Comparison of ENCODE assay signal across 21 cellular contexts in the genomic region with DNA sequence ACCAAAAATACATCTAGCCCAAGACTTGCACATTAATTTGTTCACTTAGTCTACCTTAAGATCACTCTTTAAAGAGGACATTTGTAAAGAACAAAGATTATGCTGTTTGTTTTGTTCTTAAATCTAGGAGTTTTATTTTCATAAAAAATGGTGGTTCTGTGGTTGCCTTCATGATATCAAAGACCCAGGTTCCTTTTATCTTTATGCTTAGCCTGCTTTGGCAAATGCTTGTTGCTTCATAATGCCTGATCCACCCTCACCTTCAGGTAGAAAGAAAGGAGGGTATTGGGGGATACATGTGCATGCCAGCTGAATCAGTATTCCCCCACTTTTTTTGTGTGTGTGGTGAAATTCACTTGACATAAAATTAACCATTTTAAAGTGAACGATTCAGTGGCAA. TPM values are rescaled to one million over a fixed set of nuclear protein-coding genes. Genes with fewer than 3 reads are reported as not detected.
DNase-seq lines count a peak whose midpoint lies in the region; ATAC-seq and TF ChIP-seq lines count a peak whose summit lies in the region.
"Had no signal": no experiment of that assay in that cellular context is flagged by ENCODE, and none has a peak within 500 bp of the region (broad histone marks: within the 10 kb centered on the region; RNA-seq: fewer than 3 reads in every experiment).

No MANE protein-coding gene starts in this region.

- H3K27me3 Mint-ChIP-seq in HFFc6 (ENCODE audit: insufficient read depth): no peaks in the 10 kb centered on the region
- H3K27me3 Mint-ChIP-seq in T-helper 17 cell: peaks cover under 1% of the 10 kb centered on the region
- H3K27me3 Mint-ChIP-seq in naive thymus-derived CD4-positive, alpha-beta T cell: no peaks in the 10 kb centered on the region

- no peaks in the 10 kb centered on the region for H3K9me3 Mint-ChIP-seq in HFFc6
- peaks cover 0 to 3% (median 0%) of the 10 kb centered on the region in 11 donors for H3K9me3 Mint-ChIP-seq in naive thymus-derived CD4-positive, alpha-beta T cell
- H3K9me3 Mint-ChIP-seq: CD14-positive monocyte; CD8-positive, alpha-beta T cell; GM23338; H9 had no signal

- DNase-seq in HFFc6 (no peak), T-helper 17 cell (no peak), right atrium auricular region (ENCODE audit: low spot score) (no peak), GM19240 (ENCODE audit: insufficient read length, low spot score) (no peak)
- DNase-seq in naive thymus-derived CD4-positive, alpha-beta T cell: peak in 6 of 9 donors; percentile 8 to 41 (median 18)
- DNase-seq: 8988T; ACHN; AML-193; BE2C; Caco-2; CD8-positive, alpha-beta T cell; DMS153; DND-41; H9 had no signal

- CTCF ChIA-PET in naive thymus-derived CD4-positive, alpha-beta T cell (lab: Charles Lee): no interaction called here

- peaks cover 93% of the 10 kb centered on the region for H3K4me1 Mint-ChIP-seq in HFFc6 (ENCODE audit: low read depth)
- peaks cover 9% of the 10 kb centered on the region for H3K4me1 Mint-ChIP-seq in T-helper 17 cell
- peaks cover 0 to 20% (median 17%) of the 10 kb centered on the region in 7 donors for H3K4me1 Mint-ChIP-seq in naive thymus-derived CD4-positive, alpha-beta T cell
- H3K4me1 Mint-ChIP-seq: CD14-positive monocyte had no signal

- H3K27me3 ChIP-seq in naive thymus-derived CD4-positive, alpha-beta T cell (ENCODE audit: control insufficient read depth in 2 of 2, insufficient read depth in 2 of 2, low read length in 2 of 2): no peaks in the 10 kb centered on the region
- no peaks in the 10 kb centered on the region for H3K27me3 ChIP-seq in right atrium auricular region
- H3K27me3 ChIP-seq: BE2C; BLaER1 treated with 17β-estradiol and CSF1 and Interleukin-3, amounts not matched to agents 10 nM and 100 nM had no signal

- intact Hi-C loops in naive thymus-derived CD4-positive, alpha-beta T cell (cut with micrococcal nuclease): loop anchor here (10.0 kb wide), 3 partner anchors 446 to 896 kb away; a partner anchor contains a TSS

- peak overlapping the region; percentile 87 for H3K27ac Mint-ChIP-seq in HFFc6
- peak overlapping the region; percentile 37 for H3K27ac Mint-ChIP-seq in T-helper 17 cell
- peak overlapping the region in 4 of 9 donors; percentile 5 to 60 (median 22) for H3K27ac Mint-ChIP-seq in naive thymus-derived CD4-positive, alpha-beta T cell
- H3K27ac Mint-ChIP-seq: CD8-positive, alpha-beta T cell; GM23338 had no signal

- no peak overlapping the region for H3K4me3 Mint-ChIP-seq in HFFc6
- no peak overlapping the region for H3K4me3 Mint-ChIP-seq in T-helper 17 cell
- no peak overlapping the region for H3K4me3 Mint-ChIP-seq in naive thymus-derived CD4-positive, alpha-beta T cell
- H3K4me3 Mint-ChIP-seq: CD14-positive monocyte; CD8-positive, alpha-beta T cell; GM23338; H9 had no signal

- H3K4me1 ChIP-seq in naive thymus-derived CD4-positive, alpha-beta T cell (ENCODE audit: control insufficient read depth in 2 of 2, insufficient read depth in 2 of 2, low read length in 2 of 2): peaks cover 0 to 4% of the 10 kb centered on the region in 2 donors
- H3K4me1 ChIP-seq in right atrium auricular region: no peaks in the 10 kb centered on the region
- H3K4me1 ChIP-seq: BLaER1 treated with 17β-estradiol and CSF1 and Interleukin-3, amounts not matched to agents 10 nM and 100 nM had no signal

- H3K36me3 Mint-ChIP-seq in HFFc6 (ENCODE audit: low read depth) (peaks cover 42% of the 10 kb centered on the region), T-helper 17 cell (ENCODE audit: low read depth) (no peaks in the 10 kb centered on the region)
- no peaks in the 10 kb centered on the region for H3K36me3 Mint-ChIP-seq in naive thymus-derived CD4-positive, alpha-beta T cell
- H3K36me3 Mint-ChIP-seq: CD14-positive monocyte; CD8-positive, alpha-beta T cell had no signal

- POLR2A ChIA-PET in naive thymus-derived CD4-positive, alpha-beta T cell (lab: Charles Lee): interaction anchor here (0.7 kb wide), 1 partner anchor 229 kb away, joined by 5 read pairs; no protein-coding TSS in a partner anchor

- H3K27ac ChIP-seq in naive thymus-derived CD4-positive, alpha-beta T cell (ENCODE audit: low read depth, low read length): no peak overlapping the region
- H3K27ac ChIP-seq in right atrium auricular region: no peak overlapping the region
- H3K27ac ChIP-seq: A549; BLaER1 treated with 17β-estradiol and CSF1 and Interleukin-3, amounts not matched to agents 10 nM and 100 nM had no signal

- no peaks in the 10 kb centered on the region for H3K36me3 ChIP-seq in naive thymus-derived CD4-positive, alpha-beta T cell (ENCODE audit: control insufficient read depth in 2 of 3, insufficient read depth in 3 of 3, low read length in 3 of 3)
- no peaks in the 10 kb centered on the region for H3K36me3 ChIP-seq in right atrium auricular region
- H3K36me3 ChIP-seq: BE2C; BLaER1 treated with 17β-estradiol and CSF1 and Interleukin-3, amounts not matched to agents 10 nM and 100 nM had no signal

- no peak for ATAC-seq in T-helper 17 cell
- no peak for ATAC-seq in naive thymus-derived CD4-positive, alpha-beta T cell
- ATAC-seq in HG02870 (IDR thresholded peaks at IDR 0.05; ENCODE audit: unreplicated experiment): no peak
- no peak for ATAC-seq in GM21367 (IDR thresholded peaks at IDR 0.05; ENCODE audit: unreplicated experiment)
- ATAC-seq: A549; CD8-positive, alpha-beta T cell; GM23338; HCT116 had no signal

- TF ChIP-seq CTCF in HFFc6 (IDR thresholded peaks at IDR 0.05) (no peak), right atrium auricular region (IDR thresholded peaks at IDR 0.05) (no peak)

- no peaks in the 10 kb centered on the region for H3K9me3 ChIP-seq in T-helper 17 cell (ENCODE audit: control insufficient read depth, low read length, poor library complexity, severe bottlenecking)
- H3K9me3 ChIP-seq in naive thymus-derived CD4-positive, alpha-beta T cell (ENCODE audit: control insufficient read depth in 2 of 3, low read length in 3 of 3): no peaks in the 10 kb centered on the region
- H3K9me3 ChIP-seq in right atrium auricular region: no peaks in the 10 kb centered on the region
- H3K9me3 ChIP-seq: A549; BE2C; BLaER1 treated with 17β-estradiol and CSF1 and Interleukin-3, amounts not matched to agents 10 nM and 100 nM; Caco-2 had no signal

- no peak overlapping the region for H3K4me3 ChIP-seq in naive thymus-derived CD4-positive, alpha-beta T cell (ENCODE audit: low read length)
- H3K4me3 ChIP-seq in right atrium auricular region: no peak overlapping the region
- H3K4me3 ChIP-seq: A549; BLaER1 treated with 17β-estradiol and CSF1 and Interleukin-3, amounts not matched to agents 10 nM and 100 nM; GM23338 had no signal

RNA-seq across cellular contexts. Expression of a gene that starts 48.5 kb away (rescaled TPM):
- 10 to 100 TPM; 28.6 to 35.7 (median 29.9) TPM for total RNA-seq in HFFc6 (2021; fragmentation: NEBNext Ultra II Directional; extraction: Animal tissue kit (Norgen Biotek cat#: 25700))
- total RNA-seq in T-helper 17 cell (10 to 100 TPM in 1 of 2 donors, 1 to 10 TPM in 1; 9.6 to 11.4 TPM), right atrium auricular region (1 to 10 TPM; 6.8 to 9.6 TPM)
- total RNA-seq in naive thymus-derived CD4-positive, alpha-beta T cell: 10 to 100 TPM in 4 of 5 experiments, 1 to 10 TPM in 1; 8.4 to 27.3 (median 25.3) TPM
- polyA plus RNA-seq in naive thymus-derived CD4-positive, alpha-beta T cell: 10 to 100 TPM in 1 of 2 donors, 1 to 10 TPM in 1; 8.7 to 13.8 TPM

RNA-seq across cellular contexts. Expression of a gene that starts 48.7 kb away (rescaled TPM):
- total RNA-seq in HFFc6 (2021; fragmentation: NEBNext Ultra II Directional; extraction: Animal tissue kit (Norgen Biotek cat#: 25700)): 10 to 100 TPM; 32.0 to 39.4 (median 36.9) TPM
- 10 to 100 TPM; 17.3 to 17.8 TPM for total RNA-seq in T-helper 17 cell
- total RNA-seq in naive thymus-derived CD4-positive, alpha-beta T cell: 10 to 100 TPM; 15.4 to 30.3 (median 23.0) TPM
- polyA plus RNA-seq in naive thymus-derived CD4-positive, alpha-beta T cell: 10 to 100 TPM; 30.2 to 40.6 TPM
- 10 to 100 TPM in 1 of 2 donors, 1 to 10 TPM in 1; 7.6 to 14.2 TPM for total RNA-seq in right atrium auricular region

Comparison
In these comparisons a context has a peak if more than half of its experiments do, and no peak if none do; other contexts are left out.
1. DNase-seq: peak in naive thymus-derived CD4-positive, alpha-beta T cell (6 of 9); none in HFFc6 (single experiment), T-helper 17 cell (0 of 3), right atrium auricular region (single experiment) and GM19240 (single experiment).